19 cellular contexts compared by ENCODE assay signal in the genomic region with DNA sequence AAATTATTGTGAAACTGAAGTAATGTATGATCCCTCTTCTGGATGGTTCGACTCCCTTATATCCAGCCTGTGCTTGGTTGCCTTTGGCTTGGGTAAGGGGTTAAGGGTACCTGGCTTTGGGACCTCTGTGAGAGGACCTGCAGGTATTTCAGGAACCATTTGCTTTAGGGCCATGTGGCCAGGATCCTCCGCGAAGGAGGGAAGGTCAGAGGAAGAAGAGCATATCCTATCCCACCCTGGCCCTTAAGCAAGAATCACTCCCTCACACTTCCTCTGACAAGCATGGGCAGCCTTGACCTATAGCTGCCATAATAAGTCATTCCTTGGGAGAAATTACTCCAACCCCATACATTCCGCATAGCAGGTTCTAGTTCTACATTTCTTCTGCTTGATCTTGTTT. TPM values are rescaled to one million over a fixed set of nuclear protein-coding genes. Genes with fewer than 3 reads are reported as not detected.
DNase-seq lines count a peak whose midpoint lies in the region; ATAC-seq and TF ChIP-seq lines count a peak whose summit lies in the region.
"Had no signal": no experiment of that assay in that cellular context is flagged by ENCODE, and none has a peak within 500 bp of the region (broad histone marks: within the 10 kb centered on the region; RNA-seq: fewer than 3 reads in every experiment).

No MANE protein-coding gene starts in this region.

- 100% methylated on average over 2 to 3 of the region's 4 CpGs for WGBS in gastroesophageal sphincter (ENCODE audit: low coverage in 1 of 2), 2 donors
- WGBS in smooth muscle cell (ENCODE audit: low lambda C conversion rate), result 96% methylated on average over 4 of the region's 4 CpGs

- peak overlapping the region; percentile 52 for H3K27ac Mint-ChIP-seq in Caco-2 (ENCODE audit: unreplicated experiment)
- H3K27ac Mint-ChIP-seq: brain had no signal

- no peak for TF ChIP-seq CTCF in Caco-2 (IDR thresholded peaks at IDR 0.05; ENCODE audit: insufficient read depth in 1 of 2, low read depth in 1 of 2, low read length in 1 of 2, severe bottlenecking in 1 of 2, unreplicated experiment in 1 of 2)
- TF ChIP-seq CTCF in RWPE2 (IDR thresholded peaks at IDR 0.05; ENCODE audit: poor library complexity, severe bottlenecking), result no peak
- no peak for TF ChIP-seq CTCF in gastroesophageal sphincter (IDR thresholded peaks at IDR 0.05)
- TF ChIP-seq CTCF in smooth muscle cell (IDR thresholded peaks at IDR 0.05; ENCODE audit: borderline replicate concordance, insufficient read depth, poor library complexity, severe bottlenecking), result no peak
- no peak for TF ChIP-seq CTCF in ascending aorta (IDR thresholded peaks at IDR 0.05)

- H3K4me3 ChIP-seq in Caco-2 (ENCODE audit: low read depth, low read length), result no peak overlapping the region
- H3K4me3 ChIP-seq in RWPE2 (ENCODE audit: severe bottlenecking), result no peak overlapping the region
- no peak overlapping the region for H3K4me3 ChIP-seq in gastroesophageal sphincter
- no peak overlapping the region for H3K4me3 ChIP-seq in smooth muscle cell
- no peak overlapping the region for H3K4me3 ChIP-seq in ascending aorta
- H3K4me3 ChIP-seq: mucosa of descending colon had no signal

- H3K36me3 Mint-ChIP-seq in Caco-2 (ENCODE audit: insufficient read depth, unreplicated experiment), result peaks cover 4% of the 10 kb centered on the region
- H3K36me3 Mint-ChIP-seq: brain had no signal

- H2AFZ ChIP-seq in smooth muscle cell (ENCODE audit: low read depth), result no peak overlapping the region

- TF ChIP-seq EP300 in gastroesophageal sphincter (IDR thresholded peaks at IDR 0.05), result no peak

- H3K4me1 ChIP-seq in Caco-2, result peaks cover 28% of the 10 kb centered on the region
- H3K4me1 ChIP-seq in RWPE2 (ENCODE audit: insufficient read depth, poor library complexity, severe bottlenecking), result peaks cover 47% of the 10 kb centered on the region
- peaks cover 14 to 64% (median 28%) of the 10 kb centered on the region in 3 donors for H3K4me1 ChIP-seq in gastroesophageal sphincter
- peaks cover 12% of the 10 kb centered on the region for H3K4me1 ChIP-seq in smooth muscle cell (ENCODE audit: low read depth)
- peaks cover 20 to 39% of the 10 kb centered on the region in 2 donors for H3K4me1 ChIP-seq in ascending aorta

- BruUV-seq in Caco-2 (replicated peaks; lab: Mats Ljungman, UMichigan), result no TSS peak

- POLR2A ChIA-PET in Caco-2 (lab: Charles Lee), result no interaction called here

- DNase-seq in Caco-2 (no peak), RWPE2 (ENCODE audit: low spot score) (no peak), smooth muscle cell (lab: John Stamatoyannopoulos, UW; ENCODE audit: unreplicated experiment) (no peak), ascending aorta (ENCODE audit: low spot score in 2 of 2) (no peak), NCI-H2227 (lab: John Stamatoyannopoulos, UW; ENCODE audit: unreplicated experiment) (no peak)
- DNase-seq: activated CD4-positive, alpha-beta T cell treated with anti-CD3 and anti-CD28 coated beads, Interleukin-2, amount 50 U/mL, for 1 hour; activated naive CD4-positive, alpha-beta T cell treated with anti-CD3 and anti-CD28 coated beads, Interleukin-2, amount 50 U/mL, for 16 hours; activated T-cell treated with anti-CD3 and anti-CD28 coated beads, Interleukin-2, amount 50 U/mL, for 1 hour; COR-L47; MM.1S; mucosa of descending colon; PC-3; stimulated activated naive CD4-positive, alpha-beta T cell treated with Interleukin-2 at 50 U/mL for 16 hours had no signal

- no peak overlapping the region for H3K4me2 ChIP-seq in smooth muscle cell

- no peak overlapping the region for H3K4me3 Mint-ChIP-seq in Caco-2 (ENCODE audit: unreplicated experiment)
- H3K4me3 Mint-ChIP-seq: brain had no signal

- H3K4me1 Mint-ChIP-seq in Caco-2 (ENCODE audit: low read depth, unreplicated experiment), result peaks cover 18% of the 10 kb centered on the region

- H3K9me3 ChIP-seq in Caco-2 (no peaks in the 10 kb centered on the region), RWPE2 (ENCODE audit: severe bottlenecking) (no peaks in the 10 kb centered on the region), gastroesophageal sphincter (no peaks in the 10 kb centered on the region), smooth muscle cell (replicated peaks; ENCODE audit: low read depth) (no peaks in the 10 kb centered on the region), ascending aorta (no peaks in the 10 kb centered on the region)
- H3K9me3 ChIP-seq: mucosa of descending colon had no signal

- H3K27me3 ChIP-seq in Caco-2 (replicated peaks; ENCODE audit: control insufficient read depth, insufficient read depth, low read length) (no peaks in the 10 kb centered on the region), RWPE2 (ENCODE audit: insufficient read depth, poor library complexity, severe bottlenecking) (no peaks in the 10 kb centered on the region), gastroesophageal sphincter (no peaks in the 10 kb centered on the region), smooth muscle cell (ENCODE audit: low read depth) (no peaks in the 10 kb centered on the region), ascending aorta (no peaks in the 10 kb centered on the region)

- ATAC-seq in RWPE2 (ENCODE audit: low read depth), result no peak
- ATAC-seq in gastroesophageal sphincter, result no peak
- ATAC-seq in GM21737 (IDR thresholded peaks at IDR 0.05; ENCODE audit: unreplicated experiment), result no peak
- no peak for ATAC-seq in HG02588 (IDR thresholded peaks at IDR 0.05; ENCODE audit: unreplicated experiment)
- ATAC-seq: mucosa of descending colon, PC-3, SK-N-SH treated with all-trans-retinoic acid at 6 μM for 48 hours had no signal

- peaks cover 54% of the 10 kb centered on the region for H3K79me2 ChIP-seq in smooth muscle cell (ENCODE audit: low read depth)

- no peak overlapping the region for H3K9ac ChIP-seq in smooth muscle cell (ENCODE audit: low read depth)

- CTCF ChIA-PET in Caco-2 (lab: Charles Lee), result no interaction called here

- peaks cover 18% of the 10 kb centered on the region for H4K20me1 ChIP-seq in smooth muscle cell (ENCODE audit: low read depth)

- no peaks in the 10 kb centered on the region for H3K9me3 Mint-ChIP-seq in Caco-2 (ENCODE audit: unreplicated experiment)

- intact Hi-C loops in Caco-2 (cut with micrococcal nuclease; ENCODE audit: unreplicated experiment), result loop anchor here (5.0 kb wide), 1 partner anchor 86 kb away; a partner anchor contains a TSS
- intact Hi-C loops in ascending aorta (cut with DNase I), result no loop called here

- H3F3A ChIP-seq in smooth muscle cell (ENCODE audit: low read depth), result peaks cover 16% of the 10 kb centered on the region

- H3K27me3 Mint-ChIP-seq in Caco-2 (ENCODE audit: insufficient read depth, unreplicated experiment), result no peaks in the 10 kb centered on the region
- H3K27me3 Mint-ChIP-seq: brain had no signal

- TF ChIP-seq POLR2A in gastroesophageal sphincter (IDR thresholded peaks at IDR 0.05), result no peak

- H3K36me3 ChIP-seq in Caco-2 (ENCODE audit: control insufficient read depth, insufficient read depth, low read length), result no peaks in the 10 kb centered on the region
- H3K36me3 ChIP-seq in RWPE2 (ENCODE audit: low read depth), result no peaks in the 10 kb centered on the region
- no peaks in the 10 kb centered on the region for H3K36me3 ChIP-seq in gastroesophageal sphincter
- H3K36me3 ChIP-seq in smooth muscle cell (ENCODE audit: low read depth), result peaks cover 4% of the 10 kb centered on the region
- H3K36me3 ChIP-seq in ascending aorta, result no peaks in the 10 kb centered on the region

- H3K27ac ChIP-seq in RWPE2 (ENCODE audit: poor library complexity, severe bottlenecking), result peak overlapping the region; percentile 97
- H3K27ac ChIP-seq in gastroesophageal sphincter, result peak overlapping the region; percentile 63 to 85 (median 84)
- H3K27ac ChIP-seq in smooth muscle cell (ENCODE audit: low read depth), result peak overlapping the region; percentile 84
- H3K27ac ChIP-seq in ascending aorta, result peak overlapping the region in 1 of 2 donors; percentile 27

RNA-seq across cellular contexts. Expression of a gene that starts 59.1 kb away (rescaled TPM):
- total RNA-seq in Caco-2 (2022) (not detected in 2 replicates), gastroesophageal sphincter (under 1 TPM in 2 of 4 donors, not detected in 2; 0.62 to 0.96 TPM), smooth muscle cell (0.58 and 0.94 TPM in 2 replicates), ascending aorta (not detected)
- 1.1 TPM in 1 of 2 replicates, not detected in the other for polyA plus RNA-seq in smooth muscle cell
- total RNA-seq: kidney epithelial cell had no signal
